Comparison of ENCODE assay signal across 15 cellular contexts in the genomic region with DNA sequence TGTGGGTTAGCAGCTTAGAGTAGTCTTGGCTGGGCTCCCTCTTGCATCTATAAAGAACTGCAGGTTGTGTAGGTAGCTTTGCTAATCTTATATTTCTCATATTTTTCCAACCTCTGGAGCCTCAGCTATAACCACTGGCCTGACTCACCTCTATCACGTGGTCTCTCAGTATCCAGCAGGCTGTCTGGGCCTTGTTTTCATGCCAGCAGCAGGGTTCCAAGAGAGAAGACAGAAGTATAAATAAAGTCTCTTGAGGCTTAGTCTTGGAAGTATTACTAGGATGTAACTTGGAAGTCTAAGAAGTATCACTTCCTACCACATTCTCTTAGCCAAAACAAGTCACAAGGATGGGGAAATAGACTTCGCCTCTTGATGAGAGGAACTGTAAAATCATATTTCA.
DNase-seq lines count a peak whose midpoint lies in the region; ATAC-seq and TF ChIP-seq lines count a peak whose summit lies in the region.
"Had no signal": no experiment of that assay in that cellular context is flagged by ENCODE, and none has a peak within 500 bp of the region (broad histone marks: within the 10 kb centered on the region; RNA-seq: fewer than 3 reads in every experiment).

No MANE protein-coding gene starts in this region.

- H3K27ac ChIP-seq in mesenchymal stem cell (ENCODE audit: low read length, poor library complexity, severe bottlenecking) (no peak overlapping the region), lower lobe of right lung (no peak overlapping the region)
- H3K27ac ChIP-seq: adrenal gland, ovary had no signal

- no peak overlapping the region for H3K4ac ChIP-seq in mesenchymal stem cell (ENCODE audit: low read depth in 1 of 2, low read length in 2 of 2)

- no peak overlapping the region for H3K4me2 ChIP-seq in mesenchymal stem cell (ENCODE audit: low read length, poor library complexity, severe bottlenecking)

- no peak overlapping the region for H3K14ac ChIP-seq in mesenchymal stem cell (ENCODE audit: low read length in 2 of 2)

- no peaks in the 10 kb centered on the region for H3K36me3 ChIP-seq in mesenchymal stem cell (ENCODE audit: control insufficient read depth in 1 of 2, insufficient read depth in 2 of 2, low read depth in 1 of 2, low read length in 2 of 2)
- no peaks in the 10 kb centered on the region for H3K36me3 ChIP-seq in lower lobe of right lung
- H3K36me3 ChIP-seq: adrenal gland, ovary had no signal

- no peak overlapping the region for H2BK120ac ChIP-seq in mesenchymal stem cell (ENCODE audit: low read depth, low read length)

- H2BK12ac ChIP-seq in mesenchymal stem cell (ENCODE audit: low read length in 2 of 2): no peak overlapping the region

- peaks cover 6% of the 10 kb centered on the region; the same call in 1 of the 2 replicates for H3K4me1 Mint-ChIP-seq in HFFc6 (ENCODE audit: low read depth)
- H3K4me1 Mint-ChIP-seq in effector memory CD8-positive, alpha-beta T cell (ENCODE audit: low read depth in 2 of 2): peaks cover 4 to 8% of the 10 kb centered on the region in 2 donors

- no peak overlapping the region for H3K23ac ChIP-seq in mesenchymal stem cell (ENCODE audit: low read length in 2 of 2)

- H3K27me3 Mint-ChIP-seq in HFFc6 (ENCODE audit: insufficient read depth): peaks cover 11% of the 10 kb centered on the region
- peaks cover 25 to 49% of the 10 kb centered on the region in 2 donors for H3K27me3 Mint-ChIP-seq in effector memory CD8-positive, alpha-beta T cell

- H3K79me1 ChIP-seq in mesenchymal stem cell (replicated peaks; ENCODE audit: low read length, poor library complexity, severe bottlenecking): no peaks in the 10 kb centered on the region

- H4K8ac ChIP-seq in mesenchymal stem cell (ENCODE audit: low read length): no peak overlapping the region

- peak overlapping the region; percentile 59 for H3K9ac ChIP-seq in mesenchymal stem cell (ENCODE audit: low read length)

- ATAC-seq in effector memory CD8-positive, alpha-beta T cell (replicated peaks): no peak
- ATAC-seq in lower lobe of right lung: no peak

- H3K9me3 Mint-ChIP-seq in HFFc6: no peaks in the 10 kb centered on the region
- H3K9me3 Mint-ChIP-seq in effector memory CD8-positive, alpha-beta T cell: no peaks in the 10 kb centered on the region
- H3K9me3 Mint-ChIP-seq: activated T-cell treated with anti-CD3 and anti-CD28 coated beads, Interleukin-2, amount 50 U/mL, for 4 hours had no signal

- no peak overlapping the region for H2AFZ ChIP-seq in mesenchymal stem cell (ENCODE audit: low read depth, low read length)

- no peak overlapping the region for H2BK15ac ChIP-seq in mesenchymal stem cell (ENCODE audit: low read depth, poor library complexity, severe bottlenecking)

- H3K4me3 Mint-ChIP-seq in HFFc6: no peak overlapping the region
- no peak overlapping the region for H3K4me3 Mint-ChIP-seq in effector memory CD8-positive, alpha-beta T cell
- H3K4me3 Mint-ChIP-seq: activated T-cell treated with anti-CD3 and anti-CD28 coated beads, Interleukin-2, amount 50 U/mL, for 4 hours had no signal

- no peak overlapping the region for H2AK5ac ChIP-seq in mesenchymal stem cell (ENCODE audit: low read length, severe bottlenecking)

- DNase-seq in AG20443 (ENCODE audit: low spot score) (peak; percentile 60), HFFc6 (peak; percentile 14), cardiac fibroblast (ENCODE audit: low read depth in 2 of 2) (peak; percentile 66 to 69), mesenchymal stem cell (no peak), lower lobe of right lung (no peak), UCSD-AML1 (lab: John Stamatoyannopoulos, UW; ENCODE audit: unreplicated experiment) (no peak)
- DNase-seq in effector memory CD8-positive, alpha-beta T cell: no peak
- no peak for DNase-seq in activated CD8-positive, alpha-beta memory T cell treated with anti-CD3 and anti-CD28 coated beads, Interleukin-2, amount 50 U/mL, for 48 hours
- DNase-seq: activated CD4-positive, alpha-beta T cell treated with anti-CD3 and anti-CD28 coated beads for 1 hour; activated T-cell treated with anti-CD3 and anti-CD28 coated beads, Interleukin-2, amount 50 U/mL, for 4 hours; adrenal gland; effector CD4-positive, alpha-beta T cell; NCI-H2107; T-helper 2 cell had no signal

- H4K91ac ChIP-seq in mesenchymal stem cell (ENCODE audit: low read length): no peak overlapping the region

- intact Hi-C loops in lower lobe of right lung (cut with DNase I): no loop called here

- 83% methylated on average over 2 of the region's 2 CpGs for WGBS in mesenchymal stem cell

- no peak for TF ChIP-seq CTCF in HFFc6 (IDR thresholded peaks at IDR 0.05)
- no peak for TF ChIP-seq CTCF in cardiac fibroblast (IDR thresholded peaks at IDR 0.05; ENCODE audit: low read depth, low read length)
- TF ChIP-seq CTCF in lower lobe of right lung (IDR thresholded peaks at IDR 0.05): no peak

- H3K4me3 ChIP-seq in cardiac fibroblast (replicated peaks in 1 of 2; ENCODE audit: low read depth in 2 of 2, low read length in 2 of 2) (no peak overlapping the region), mesenchymal stem cell (ENCODE audit: insufficient read depth in 1 of 2, low read depth in 1 of 2, low read length in 2 of 2) (no peak overlapping the region), lower lobe of right lung (no peak overlapping the region)
- H3K4me3 ChIP-seq: adrenal gland, ovary had no signal

- H3K18ac ChIP-seq in mesenchymal stem cell (ENCODE audit: low read depth in 1 of 2, low read length in 2 of 2): no peak overlapping the region

- no peaks in the 10 kb centered on the region for H3K36me3 Mint-ChIP-seq in HFFc6 (ENCODE audit: low read depth)
- no peaks in the 10 kb centered on the region for H3K36me3 Mint-ChIP-seq in effector memory CD8-positive, alpha-beta T cell (ENCODE audit: insufficient read depth)

- H3K9me3 ChIP-seq in mesenchymal stem cell (ENCODE audit: control insufficient read depth, low read length) (no peaks in the 10 kb centered on the region), lower lobe of right lung (no peaks in the 10 kb centered on the region)
- H3K9me3 ChIP-seq: adrenal gland, ovary had no signal

- no peak overlapping the region for H3K27ac Mint-ChIP-seq in HFFc6
- H3K27ac Mint-ChIP-seq in effector memory CD8-positive, alpha-beta T cell: no peak overlapping the region

- H2BK5ac ChIP-seq in mesenchymal stem cell (ENCODE audit: low read depth, low read length, poor library complexity, severe bottlenecking): no peak overlapping the region

- H3K4me1 ChIP-seq in mesenchymal stem cell (ENCODE audit: control insufficient read depth, insufficient read depth, low read depth, low read length) (peaks cover 4% of the 10 kb centered on the region), lower lobe of right lung (no peaks in the 10 kb centered on the region)
- H3K4me1 ChIP-seq: adrenal gland had no signal

- peaks cover 4 to 19% of the 10 kb centered on the region in 2 experiments for H3K27me3 ChIP-seq in mesenchymal stem cell (ENCODE audit: control insufficient read depth in 1 of 2, insufficient read depth in 1 of 2, low read length in 2 of 2)
- H3K27me3 ChIP-seq in lower lobe of right lung (ENCODE audit: low read depth): peaks cover 3% of the 10 kb centered on the region
- H3K27me3 ChIP-seq: adrenal gland, ovary had no signal

Comparison
In these comparisons a context has a peak if more than half of its experiments do, and no peak if none do; other contexts are left out.
1. DNase-seq: peak in AG20443 (single experiment), HFFc6 (single experiment) and cardiac fibroblast (2 of 2); none in mesenchymal stem cell (single experiment), effector memory CD8-positive, alpha-beta T cell (0 of 3), lower lobe of right lung (single experiment), activated CD8-positive, alpha-beta memory T cell treated with anti-CD3 and anti-CD28 coated beads, Interleukin-2, amount 50 U/mL, for 48 hours (single experiment) and UCSD-AML1 (single experiment).